ENCODE assay signal across 26 cellular contexts in the genomic region with DNA sequence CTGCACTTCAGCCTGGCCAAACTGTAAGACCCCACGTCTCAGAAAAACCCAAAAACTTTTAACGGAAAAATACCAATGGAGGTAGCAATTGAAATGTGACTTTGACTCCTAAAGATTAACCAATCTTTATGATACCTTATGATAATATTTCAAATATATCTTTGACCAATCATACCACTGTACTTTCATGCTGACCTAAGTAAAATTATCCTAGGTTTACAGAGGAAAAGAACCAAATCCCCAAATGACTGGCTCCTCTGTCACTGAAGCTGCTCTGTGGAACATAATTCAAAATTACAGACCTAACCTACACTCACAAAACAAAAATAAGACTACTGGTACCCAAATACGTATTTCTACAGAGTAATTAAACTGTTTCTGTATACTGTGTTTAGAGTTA. TPM values are rescaled to one million over a fixed set of nuclear protein-coding genes. Genes with fewer than 3 reads are reported as not detected.
DNase-seq lines count a peak whose midpoint lies in the region; ATAC-seq and TF ChIP-seq lines count a peak whose summit lies in the region.
"Had no signal": no experiment of that assay in that cellular context is flagged by ENCODE, and none has a peak within 500 bp of the region (broad histone marks: within the 10 kb centered on the region; RNA-seq: fewer than 3 reads in every experiment).

No MANE protein-coding gene starts in this region.

- H3K4me3 Mint-ChIP-seq in activated naive CD4-positive, alpha-beta T cell treated with anti-CD3 and anti-CD28 coated beads for 36 hours: no peak overlapping the region
- peak overlapping the region; percentile 32; the same call in 1 of the 2 replicates for H3K4me3 Mint-ChIP-seq in HFFc6
- H3K4me3 Mint-ChIP-seq in brain: no peak overlapping the region
- no peak overlapping the region for H3K4me3 Mint-ChIP-seq in progenitor cell of endocrine pancreas (ENCODE audit: low read depth)
- H3K4me3 Mint-ChIP-seq: nephron; T-helper 2 cell treated with Interferon-gamma antibody and Interleukin-4, amounts not matched to agents 5 μg/mL and 100 μg/mL, for 36 hours had no signal

- no peak for ATAC-seq in HG02763 (IDR thresholded peaks at IDR 0.05; ENCODE audit: unreplicated experiment)
- ATAC-seq: GM12878, PC-3, psoas muscle had no signal

- no peaks in the 10 kb centered on the region for H3K27me3 ChIP-seq in prostate gland (replicated peaks; ENCODE audit: insufficient read depth)
- H3K27me3 ChIP-seq in ovary: no peaks in the 10 kb centered on the region
- H3K27me3 ChIP-seq: brain microvascular endothelial cell, vagina had no signal

- no peaks in the 10 kb centered on the region for H3K27me3 Mint-ChIP-seq in activated naive CD4-positive, alpha-beta T cell treated with anti-CD3 and anti-CD28 coated beads for 36 hours (ENCODE audit: low read depth)
- H3K27me3 Mint-ChIP-seq in HFFc6 (ENCODE audit: insufficient read depth) (no peaks in the 10 kb centered on the region), brain (no peaks in the 10 kb centered on the region), progenitor cell of endocrine pancreas (no peaks in the 10 kb centered on the region)

- TF ChIP-seq POLR2A in prostate gland (IDR thresholded peaks at IDR 0.05): no peak
- TF ChIP-seq POLR2A in ovary (IDR thresholded peaks at IDR 0.05): no peak

- H3K4me1 ChIP-seq in prostate gland (replicated peaks) (no peaks in the 10 kb centered on the region), ovary (ENCODE audit: insufficient read depth) (peaks cover 2% of the 10 kb centered on the region)

- DNase-seq in activated naive CD4-positive, alpha-beta T cell treated with anti-CD3 and anti-CD28 coated beads for 36 hours: no peak
- DNase-seq in activated naive CD4-positive, alpha-beta T cell treated with anti-CD3 and anti-CD28 coated beads, Interleukin-2, amount 50 U/mL, for 16 hours: no peak
- no peak for DNase-seq in HFFc6
- no peak for DNase-seq in progenitor cell of endocrine pancreas (ENCODE audit: low spot score, unreplicated experiment)
- DNase-seq in prostate gland (ENCODE audit: low spot score): no peak
- no peak for DNase-seq in ovary
- DNase-seq: ACHN; activated gamma-delta T cell treated with Interleukin-2 at 50 U/mL for 16 hours; brain microvascular endothelial cell; dermis blood vessel endothelial cell; HCEC 1CT; mammary epithelial cell; NCI-H1694; NCI-H2227 treated with DMSO at 0.1 percent for 48 hours; PC-3; psoas muscle; stimulated activated CD4-positive, alpha-beta T cell treated with anti-CD3 and anti-CD28 coated beads, Interleukin-4, amount 100 ng/mL, for 4 hours had no signal

- H3K36me3 ChIP-seq in prostate gland (no peaks in the 10 kb centered on the region), ovary (no peaks in the 10 kb centered on the region)

- CTCF ChIA-PET in activated naive CD4-positive, alpha-beta T cell treated with anti-CD3 and anti-CD28 coated beads for 36 hours (lab: Charles Lee): no interaction called here

- no peaks in the 10 kb centered on the region for H3K9me3 ChIP-seq in prostate gland
- H3K9me3 ChIP-seq in ovary: no peaks in the 10 kb centered on the region
- H3K9me3 ChIP-seq: psoas muscle, vagina had no signal

- H3K9me3 Mint-ChIP-seq in activated naive CD4-positive, alpha-beta T cell treated with anti-CD3 and anti-CD28 coated beads for 36 hours: no peaks in the 10 kb centered on the region
- H3K9me3 Mint-ChIP-seq in HFFc6 (no peaks in the 10 kb centered on the region), brain (no peaks in the 10 kb centered on the region), progenitor cell of endocrine pancreas (ENCODE audit: low read depth) (no peaks in the 10 kb centered on the region)
- H3K9me3 Mint-ChIP-seq: nephron; T-helper 2 cell treated with Interferon-gamma antibody and Interleukin-4, amounts not matched to agents 5 μg/mL and 100 μg/mL, for 36 hours had no signal

- H3K27ac ChIP-seq in prostate gland (no peak overlapping the region), ovary (no peak overlapping the region)
- H3K27ac ChIP-seq: brain microvascular endothelial cell, C4-2B, vagina had no signal

- TF ChIP-seq EP300 in ovary (IDR thresholded peaks at IDR 0.05): no peak

- H3K27ac Mint-ChIP-seq in activated naive CD4-positive, alpha-beta T cell treated with anti-CD3 and anti-CD28 coated beads for 36 hours: peak overlapping the region; percentile 59
- peak overlapping the region; percentile 75 for H3K27ac Mint-ChIP-seq in HFFc6
- peak overlapping the region in 3 of 5 experiments; percentile 45 to 79 (median 65) for H3K27ac Mint-ChIP-seq in brain
- H3K27ac Mint-ChIP-seq in progenitor cell of endocrine pancreas: peak overlapping the region; percentile 59
- H3K27ac Mint-ChIP-seq: nephron; T-helper 2 cell treated with Interferon-gamma antibody and Interleukin-4, amounts not matched to agents 5 μg/mL and 100 μg/mL, for 36 hours had no signal

- peaks cover 56% of the 10 kb centered on the region for H3K36me3 Mint-ChIP-seq in activated naive CD4-positive, alpha-beta T cell treated with anti-CD3 and anti-CD28 coated beads for 36 hours (ENCODE audit: low read depth)
- H3K36me3 Mint-ChIP-seq in HFFc6 (ENCODE audit: low read depth) (peaks cover 47% of the 10 kb centered on the region), brain (peaks cover 87% of the 10 kb centered on the region), progenitor cell of endocrine pancreas (ENCODE audit: insufficient read depth) (peaks cover 42% of the 10 kb centered on the region)

- intact Hi-C loops in activated naive CD4-positive, alpha-beta T cell treated with anti-CD3 and anti-CD28 coated beads for 36 hours (cut with micrococcal nuclease): no loop called here
- intact Hi-C loops in prostate gland (cut with DNase I) (no loop called here), ovary (cut with DNase I) (no loop called here)

- TF ChIP-seq CTCF in HFFc6 (IDR thresholded peaks at IDR 0.05) (no peak), brain (conservative IDR thresholded peaks at IDR 0.05) (no peak), progenitor cell of endocrine pancreas (IDR thresholded peaks at IDR 0.05; ENCODE audit: unreplicated experiment) (no peak), prostate gland (IDR thresholded peaks at IDR 0.05) (no peak), ovary (IDR thresholded peaks at IDR 0.05) (no peak)

- no peak overlapping the region for H3K4me3 ChIP-seq in prostate gland
- H3K4me3 ChIP-seq in ovary: no peak overlapping the region
- H3K4me3 ChIP-seq: GM12878, psoas muscle, vagina had no signal

- 88% methylated on average over 3 of the region's 3 CpGs for WGBS in prostate gland
- WGBS in ovary, 3 donors: 70 to 88% (median 80%) methylated on average over 3 of the region's 3 CpGs

- H3K4me1 Mint-ChIP-seq in activated naive CD4-positive, alpha-beta T cell treated with anti-CD3 and anti-CD28 coated beads for 36 hours (ENCODE audit: low read depth): peaks cover 32% of the 10 kb centered on the region
- H3K4me1 Mint-ChIP-seq in HFFc6 (ENCODE audit: low read depth): peaks cover 67% of the 10 kb centered on the region
- H3K4me1 Mint-ChIP-seq in brain: peaks cover 54% of the 10 kb centered on the region
- H3K4me1 Mint-ChIP-seq in progenitor cell of endocrine pancreas (ENCODE audit: low read depth): peaks cover 9% of the 10 kb centered on the region

RNA-seq across cellular contexts. Expression of a gene that starts 7.7 kb away (rescaled TPM):
- total RNA-seq in activated naive CD4-positive, alpha-beta T cell treated with anti-CD3 and anti-CD28 coated beads for 36 hours: under 1 TPM in 1 of 2 experiments, not detected in 1; 0.27 TPM
- under 1 TPM in 3 of 6 experiments, not detected in 3; 0.19 to 0.40 (median 0.25) TPM for total RNA-seq in HFFc6 (2021; fragmentation: NEBNext Ultra II Directional; extraction: Animal tissue kit (Norgen Biotek cat#: 25700))
- polyA plus RNA-seq in brain (ENCODE audit: insufficient read depth, low read depth, low replicate concordance) (not detected), ovary (under 1 TPM in 1 of 2 donors, not detected in 1; 0.17 TPM)
- total RNA-seq in progenitor cell of endocrine pancreas (0.33 and 0.34 TPM in 2 replicates), prostate gland (1 to 10 TPM in 1 of 2 donors, not detected in 1; 1.4 TPM), ovary (under 1 TPM in 1 of 7 donors, not detected in 6; 0.35 TPM)
- total RNA-seq: dermis blood vessel endothelial cell, epithelial cell of proximal tubule, kidney epithelial cell, psoas muscle had no signal
- polyA plus RNA-seq: mammary epithelial cell had no signal

RNA-seq across cellular contexts. Expression of a gene that starts 13.5 kb away (rescaled TPM):
- 100 to 1,000 TPM; 445 to 449 TPM for total RNA-seq in activated naive CD4-positive, alpha-beta T cell treated with anti-CD3 and anti-CD28 coated beads for 36 hours
- total RNA-seq in HFFc6 (2021; fragmentation: NEBNext Ultra II Directional; extraction: Animal tissue kit (Norgen Biotek cat#: 25700)): 1,000 to 10,000 TPM; 1,006 to 1,273 (median 1,121) TPM
- polyA plus RNA-seq in brain (ENCODE audit: insufficient read depth, low read depth, low replicate concordance) (1,051 TPM), ovary (100 to 1,000 TPM; 478 to 890 TPM)
- total RNA-seq in progenitor cell of endocrine pancreas (440 and 445 TPM in 2 replicates), prostate gland (100 to 1,000 TPM; 391 to 511 TPM), ovary (100 to 1,000 TPM; 324 to 555 (median 519) TPM)
